ENCODE assay signal across 9 cellular contexts in the genomic region with DNA sequence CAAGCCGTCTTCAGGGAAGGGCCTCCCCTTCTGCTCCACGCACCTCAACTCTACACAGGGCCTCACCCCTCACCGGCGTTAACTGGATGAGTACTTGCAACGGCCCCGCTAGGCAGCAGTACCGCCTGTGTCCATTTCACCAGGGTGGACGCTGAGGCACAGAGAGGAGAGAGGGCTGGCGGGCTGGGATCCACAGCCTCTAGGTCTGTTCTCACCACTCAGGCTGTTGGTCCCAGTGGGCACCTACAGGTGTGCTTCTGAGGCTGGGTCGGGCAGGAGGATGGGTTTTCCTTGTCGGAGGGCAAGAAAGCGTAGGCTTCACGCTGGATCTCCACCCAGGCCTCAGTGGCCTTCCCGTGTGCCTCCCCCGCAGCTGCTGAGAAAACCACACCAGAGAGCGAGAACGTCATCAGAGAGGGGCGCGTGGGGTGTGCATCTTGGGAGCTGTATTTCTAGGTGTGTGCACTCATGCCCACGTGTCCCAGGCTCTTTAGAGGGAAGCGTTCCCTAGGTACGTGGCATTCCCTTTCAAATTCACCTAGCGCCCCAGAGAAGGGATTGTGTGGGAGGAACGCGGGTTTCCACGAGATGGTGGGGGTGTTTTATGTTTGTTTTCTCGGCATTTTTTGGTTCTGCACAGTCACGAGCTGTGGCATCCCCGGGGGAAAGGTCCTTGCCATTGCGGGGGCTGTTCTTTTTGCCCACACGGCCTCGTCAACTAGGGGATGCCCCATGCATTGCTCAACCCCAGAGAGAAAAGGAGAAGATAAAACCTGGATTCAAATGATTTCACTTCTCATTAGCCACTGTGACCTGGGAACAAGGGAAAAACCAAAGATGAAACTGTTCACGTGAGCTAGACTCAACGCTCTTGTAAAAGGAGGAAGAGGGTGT.
DNase-seq lines count a peak whose midpoint lies in the region; ATAC-seq, FAIRE-seq and TF ChIP-seq lines count a peak whose summit lies in the region.
"Had no signal": no experiment of that assay in that cellular context is flagged by ENCODE, and none has a peak within 500 bp of the region (broad histone marks: within the 10 kb centered on the region; RNA-seq: fewer than 3 reads in every experiment).

No MANE protein-coding gene starts in this region.

- ATAC-seq in HG02642 (IDR thresholded peaks at IDR 0.05; ENCODE audit: poor library complexity, unreplicated experiment): peak; percentile 22

- peak; percentile 26 for DNase-seq in activated naive CD4-positive, alpha-beta T cell treated with anti-CD3 and anti-CD28 coated beads, Interleukin-2, amount 50 U/mL, for 16 hours
- DNase-seq in stimulated activated CD4-positive, alpha-beta T cell treated with anti-CD3 and anti-CD28 coated beads, Interleukin-1b, Interleukin-23, amount 100 ng/mL, for 4 hours (ENCODE audit: low read depth in 2 of 2): peak; percentile 9 to 18
- DNase-seq in AG08395 (ENCODE audit: low spot score) (no peak), HTR-8/SVneo (ENCODE audit: insufficient read length, low spot score) (no peak), NCI-H1092 (lab: John Stamatoyannopoulos, UW) (no peak), NCI-H82 treated with DMSO at 0.1 percent for 48 hours (lab: John Stamatoyannopoulos, UW; ENCODE audit: unreplicated experiment) (no peak)
- DNase-seq: activated gamma-delta T cell treated with Interleukin-2 at 50 U/mL for 16 hours had no signal

- no peak for FAIRE-seq in HTR-8/SVneo (lab: Jason Lieb, UNC)

- peak; percentile 25; the same call in 1 of the 2 replicates for TF ChIP-seq CTCF in GM12874 (IDR thresholded peaks at IDR 0.05; ENCODE audit: insufficient read depth, low read depth, low read length)

Comparison
In these comparisons a context has a peak if more than half of its experiments do, and no peak if none do; other contexts are left out.
1. DNase-seq: peak in activated naive CD4-positive, alpha-beta T cell treated with anti-CD3 and anti-CD28 coated beads, Interleukin-2, amount 50 U/mL, for 16 hours (single experiment) and stimulated activated CD4-positive, alpha-beta T cell treated with anti-CD3 and anti-CD28 coated beads, Interleukin-1b, Interleukin-23, amount 100 ng/mL, for 4 hours (2 of 2); none in AG08395 (single experiment), HTR-8/SVneo (single experiment), NCI-H1092 (single experiment) and NCI-H82 treated with DMSO at 0.1 percent for 48 hours (single experiment).